8 cellular contexts compared by ENCODE assay signal in genomic region chr9:21964925-21965385, GRCh38. TPM values are rescaled to one million over a fixed set of nuclear protein-coding genes. Genes with fewer than 3 reads are reported as not detected.
A peak's percentile ranks its signal among the peaks of the same experiment; 100 is the strongest.
DNase-seq lines count a peak whose midpoint lies in the region; ATAC-seq and TF ChIP-seq lines count a peak whose summit lies in the region.

No MANE protein-coding gene starts in this region.

- H3K36me3 ChIP-seq in adipocyte (ENCODE audit: control insufficient read depth, insufficient read depth, low read length, severe bottlenecking) (no peaks in the 10 kb centered on the region), kidney epithelial cell (ENCODE audit: control insufficient read depth, insufficient read depth, low read length) (no peaks in the 10 kb centered on the region)

- peak overlapping the region; percentile 53 for H3K27ac Mint-ChIP-seq in CD4-positive, alpha-beta T cell
- H3K27ac Mint-ChIP-seq in IgD-negative memory B cell = peak overlapping the region; percentile 67 to 95 (median 93)

- H3K36me3 Mint-ChIP-seq in CD4-positive, alpha-beta T cell (ENCODE audit: low read depth) = peaks cover 7% of the 10 kb centered on the region
- H3K36me3 Mint-ChIP-seq in IgD-negative memory B cell = no peaks in the 10 kb centered on the region

- H3K4me1 ChIP-seq in adipocyte (ENCODE audit: control insufficient read depth, insufficient read depth, low read length) = peaks cover 33% of the 10 kb centered on the region

- peaks cover 82% of the 10 kb centered on the region for H3K27me3 ChIP-seq in CD4-positive, alpha-beta T cell (ENCODE audit: control insufficient read depth, insufficient read depth, low read length)
- H3K27me3 ChIP-seq in adipocyte (replicated peaks; ENCODE audit: control insufficient read depth, insufficient read depth, low read length) = peaks cover 25% of the 10 kb centered on the region
- H3K27me3 ChIP-seq in kidney epithelial cell (ENCODE audit: control insufficient read depth, insufficient read depth, low read length) = peaks cover 38% of the 10 kb centered on the region

- peaks cover 97% of the 10 kb centered on the region for H3K27me3 Mint-ChIP-seq in CD4-positive, alpha-beta T cell
- peaks cover 74% of the 10 kb centered on the region for H3K27me3 Mint-ChIP-seq in IgD-negative memory B cell

- CTCF ChIA-PET in CD4-positive, alpha-beta T cell (lab: Charles Lee) = no interaction called here

- TF ChIP-seq CTCF in CD4-positive, alpha-beta T cell (IDR thresholded peaks at IDR 0.05) = no peak
- no peak for TF ChIP-seq CTCF in kidney epithelial cell (IDR thresholded peaks at IDR 0.05; ENCODE audit: insufficient read depth, low read length, poor library complexity, severe bottlenecking)

- H3K9ac ChIP-seq in adipocyte (ENCODE audit: low read length) = peak overlapping the region; percentile 80

- H3K27ac ChIP-seq in CD4-positive, alpha-beta T cell (ENCODE audit: low read depth, low read length) = no peak overlapping the region

- peak in 7 of 10 experiments; percentile 12 to 56 (median 31) for DNase-seq in CD4-positive, alpha-beta T cell
- DNase-seq in adipocyte (ENCODE audit: low read depth) (peak; percentile 26), kidney epithelial cell (ENCODE audit: low read depth) (no peak), DMS114 treated with DMSO at 0.1 percent for 48 hours (lab: John Stamatoyannopoulos, UW; ENCODE audit: unreplicated experiment) (no peak), hepatic stellate cell (ENCODE audit: low spot score) (no peak)
- peak; percentile 20 for DNase-seq in stimulated activated CD8-positive, alpha-beta memory T cell treated with anti-CD3 and anti-CD28 coated beads, Interleukin-15, amount 100 ng/mL, for 1 hour (ENCODE audit: low read depth)

- peaks cover 22% of the 10 kb centered on the region for H3K9me3 Mint-ChIP-seq in CD4-positive, alpha-beta T cell
- peaks cover 7 to 27% (median 10%) of the 10 kb centered on the region in 3 donors for H3K9me3 Mint-ChIP-seq in IgD-negative memory B cell

- H3K4me3 ChIP-seq in adipocyte (ENCODE audit: low read length) = peak overlapping the region; percentile 81
- H3K4me3 ChIP-seq in kidney epithelial cell (ENCODE audit: low read depth, low read length) = peak overlapping the region; percentile 34

- peak; percentile 67 for ATAC-seq in CD4-positive, alpha-beta T cell (ENCODE audit: poor library complexity)
- ATAC-seq in GM21447 (IDR thresholded peaks at IDR 0.05; ENCODE audit: unreplicated experiment) = peak; percentile 48

- intact Hi-C loops in CD4-positive, alpha-beta T cell (cut with DNase I, micrococcal nuclease) = loop anchor here in 1 of 2 experiments (5.0 kb wide), 1 partner anchor 37 kb away; no protein-coding TSS in a partner anchor

- H3K4me3 Mint-ChIP-seq in CD4-positive, alpha-beta T cell = peak overlapping the region; percentile 59
- peak overlapping the region; percentile 65 to 88 (median 76) for H3K4me3 Mint-ChIP-seq in IgD-negative memory B cell

- H3K4me1 Mint-ChIP-seq in CD4-positive, alpha-beta T cell (ENCODE audit: low read depth) = peaks cover 28% of the 10 kb centered on the region
- H3K4me1 Mint-ChIP-seq in IgD-negative memory B cell = peaks cover 9 to 19% (median 10%) of the 10 kb centered on the region in 3 donors

- H3K9me3 ChIP-seq in CD4-positive, alpha-beta T cell (ENCODE audit: control insufficient read depth, low read length) = peaks cover 39% of the 10 kb centered on the region
- peaks cover 11% of the 10 kb centered on the region for H3K9me3 ChIP-seq in adipocyte (ENCODE audit: control insufficient read depth, low read length)

- POLR2A ChIA-PET in CD4-positive, alpha-beta T cell (lab: Charles Lee) = no interaction called here

RNA-seq across cellular contexts. Expression of gene CDKN2A, which starts 29.2 kb away (rescaled TPM):
- under 1 TPM; 0.71 to 0.89 TPM for total RNA-seq in CD4-positive, alpha-beta T cell
- polyA plus RNA-seq in IgD-negative memory B cell = 13.9 TPM
- 1.7 and 3.6 TPM in 2 replicates for total RNA-seq in kidney epithelial cell

RNA-seq across cellular contexts. Expression of gene CDKN2B-AS1, which starts 29.6 kb away (rescaled TPM):
- total RNA-seq in CD4-positive, alpha-beta T cell = under 1 TPM; 0.25 to 0.30 TPM
- not detected for polyA plus RNA-seq in IgD-negative memory B cell
- 0.04 and 0.14 TPM in 2 replicates for total RNA-seq in kidney epithelial cell

RNA-seq across cellular contexts. Expression of gene CDKN2B, which starts 44.1 kb away (rescaled TPM):
- total RNA-seq in CD4-positive, alpha-beta T cell = not detected
- 0.23 TPM for polyA plus RNA-seq in IgD-negative memory B cell
- total RNA-seq in kidney epithelial cell = 16.7 and 28.3 TPM in 2 replicates

Comparison
In these comparisons a context has a peak if more than half of its experiments do, and no peak if none do; other contexts are left out.
1. DNase-seq: peak in CD4-positive, alpha-beta T cell (7 of 10), adipocyte (single experiment) and stimulated activated CD8-positive, alpha-beta memory T cell treated with anti-CD3 and anti-CD28 coated beads, Interleukin-15, amount 100 ng/mL, for 1 hour (single experiment); none in kidney epithelial cell (single experiment), DMS114 treated with DMSO at 0.1 percent for 48 hours (single experiment) and hepatic stellate cell (single experiment).
2. RNA of gene CDKN2B, which starts 44.1 kb away (total RNA-seq): 16.7 to 28.3 TPM in kidney epithelial cell; not detected in CD4-positive, alpha-beta T cell; every median in the first group is over 10 times any median in the second.